In genomic region chr3:134419966-134420321, GRCh38 we compare ENCODE assay signal across 24 cellular contexts. TPM values are rescaled to one million over a fixed set of nuclear protein-coding genes. Genes with fewer than 3 reads are reported as not detected.
"Had no signal": no experiment of that assay in that cellular context is flagged by ENCODE, and none has a peak within 500 bp of the region (broad histone marks: within the 10 kb centered on the region; RNA-seq: fewer than 3 reads in every experiment).

No MANE protein-coding gene starts in this region.

- H3K9me3 ChIP-seq: ascending aorta, gastrocnemius medialis, tibial nerve had no signal

- H3K4me1 ChIP-seq: adrenal gland, ascending aorta, gastrocnemius medialis, parathyroid adenoma, tibial nerve had no signal

- H3K4me3 ChIP-seq: adrenal gland, ascending aorta, gastrocnemius medialis, skin epidermis, tibial nerve had no signal

- DNase-seq: activated B cell treated with CpG ODN at 0.5 μM for 24 hours; activated CD4-positive, alpha-beta T cell treated with anti-CD3 and anti-CD28 coated beads for 36 hours; activated CD4-positive, alpha-beta T cell treated with anti-CD3 and anti-CD28 coated beads, Interleukin-2, amount 50 U/mL, for 48 hours; activated CD8-positive, alpha-beta memory T cell treated with anti-CD3 and anti-CD28 coated beads, Interleukin-2, amount 50 U/mL, for 48 hours; activated naive CD4-positive, alpha-beta T cell; activated T-cell treated with anti-CD3 and anti-CD28 coated beads, Interleukin-2, amount 50 U/mL, for 4 hours; adrenal gland; effector memory CD4-positive, alpha-beta T cell; gastrocnemius medialis; hypothalamus; midbrain; nucleus accumbens; stimulated activated CD4-positive, alpha-beta T cell treated with anti-CD3 and anti-CD28 coated beads, Interleukin-1b, Interleukin-23, amount 100 ng/mL, for 48 hours; stimulated activated naive CD8-positive, alpha-beta T cell treated with anti-CD3 and anti-CD28 coated beads, Interleukin-15, amount 100 ng/mL, for 72 hours; T-helper 9 cell had no signal

- H3K36me3 ChIP-seq: adrenal gland, ascending aorta, gastrocnemius medialis, tibial nerve had no signal

- ATAC-seq: activated CD4-positive, alpha-beta T cell treated with anti-CD3 and anti-CD28 coated beads for 36 hours; activated T-cell treated with anti-CD3 and anti-CD28 coated beads, Interleukin-2, amount 50 U/mL, for 4 hours; esophagus mucosa; gastrocnemius medialis; natural killer cell treated with Interleukin-12 subunit alpha and Interleukin-12 subunit beta and Interleukin-15 and Interleukin-18, amount 100 ng/mL, for 72 hours; stimulated activated effector memory CD8-positive, alpha-beta T cell treated with anti-CD3 and anti-CD28 coated beads, Interleukin-12 subunit alpha, Interleukin-12 subunit beta, amount 100 ng/mL, for 72 hours; stimulated activated naive CD8-positive, alpha-beta T cell treated with anti-CD3 and anti-CD28 coated beads, Interleukin-15, amount 100 ng/mL, for 72 hours had no signal

RNA-seq across cellular contexts. Expression of gene AMOTL2, which starts 45.7 kb away (rescaled TPM):
- total RNA-seq: activated B cell treated with CpG ODN at 0.5 μM for 24 hours; activated CD8-positive, alpha-beta memory T cell treated with anti-CD3 and anti-CD28 coated beads for 36 hours; activated T-helper 2 cell treated with anti-CD3 and anti-CD28 coated beads, Interferon-gamma antibody, Interleukin-2, Interleukin-4, amounts not matched to agents 10 μg/mL and 5 μg/mL and 100 μg/mL, durations not matched to agents 14 hours and 24 hours and 36 hours; natural killer cell treated with Interleukin-12 subunit alpha and Interleukin-12 subunit beta and Interleukin-15 and Interleukin-18, amount 100 ng/mL, for 72 hours had no signal
